In genomic region chr15:77012868-77013267, GRCh38 we compare ENCODE assay signal across 16 cellular contexts. TPM values are rescaled to one million over a fixed set of nuclear protein-coding genes. Genes with fewer than 3 reads are reported as not detected.
DNase-seq lines count a peak whose midpoint lies in the region; ATAC-seq and TF ChIP-seq lines count a peak whose summit lies in the region.
"Had no signal": no experiment of that assay in that cellular context is flagged by ENCODE, and none has a peak within 500 bp of the region (broad histone marks: within the 10 kb centered on the region; RNA-seq: fewer than 3 reads in every experiment).

No MANE protein-coding gene starts in this region.

- H3K9me3 Mint-ChIP-seq in CD8-positive, alpha-beta T cell, result no peaks in the 10 kb centered on the region
- no peaks in the 10 kb centered on the region for H3K9me3 Mint-ChIP-seq in activated T-cell treated with anti-CD3 and anti-CD28 coated beads, Interleukin-2, amount 50 U/mL, for 72 hours
- no peaks in the 10 kb centered on the region for H3K9me3 Mint-ChIP-seq in naive thymus-derived CD8-positive, alpha-beta T cell
- H3K9me3 Mint-ChIP-seq: brain had no signal

- POLR2A ChIA-PET in CD8-positive, alpha-beta T cell (lab: Charles Lee), result interaction anchor here (0.7 to 2.6 kb wide), 9 partner anchors 8 to 107 kb away, joined by 3 to 33 read pairs (median 4); partner anchors contain the start of genes PSTPIP1, RCN2 and SCAPER
- POLR2A ChIA-PET in naive thymus-derived CD8-positive, alpha-beta T cell (lab: Charles Lee), result interaction anchor here (0.6 to 2.2 kb wide), 9 partner anchors 9 to 1554 kb away, joined by 3 to 52 read pairs (median 4); partner anchors contain the start of genes PSTPIP1 and SCAPER
- POLR2A ChIA-PET in A673 (lab: Charles Lee; ENCODE audit: low non-redundant PET), result no interaction called here

- DNase-seq in CD8-positive, alpha-beta T cell, result peak in 6 of 7 experiments; percentile 26 to 79 (median 66)
- DNase-seq in Jurkat, Clone E6-1 (ENCODE audit: low read depth, low spot score), result peak; percentile 40
- peak; percentile 46 to 54 for DNase-seq in activated T-cell treated with anti-CD3 and anti-CD28 coated beads, Interleukin-2, amount 50 U/mL, for 72 hours
- DNase-seq in naive thymus-derived CD8-positive, alpha-beta T cell, result peak in 8 of 10 donors; percentile 21 to 77 (median 54)
- no peak for DNase-seq in A673 (ENCODE audit: low spot score)
- no peak for DNase-seq in dermis blood vessel endothelial cell
- no peak for DNase-seq in left ventricle myocardium superior
- DNase-seq: left ventricle myocardium inferior, NCI-H774, SHP77 treated with DMSO at 0.1 percent for 48 hours, stomach had no signal

- H3K4me3 ChIP-seq in CD8-positive, alpha-beta T cell (ENCODE audit: low read depth, low read length), result peak overlapping the region; percentile 16
- H3K4me3 ChIP-seq in Jurkat, Clone E6-1 (ENCODE audit: low read length), result no peak overlapping the region
- no peak overlapping the region for H3K4me3 ChIP-seq in A673 (ENCODE audit: low read depth, low read length, poor library complexity, severe bottlenecking)
- H3K4me3 ChIP-seq: left ventricle myocardium inferior, stomach had no signal

- CTCF ChIA-PET in CD8-positive, alpha-beta T cell (lab: Charles Lee), result interaction anchor here (1.1 to 2.0 kb wide), 9 partner anchors 10 to 39 kb away, joined by 3 to 19 read pairs (median 4); partner anchors contain the start of gene PSTPIP1
- CTCF ChIA-PET in A673 (lab: Charles Lee), result no interaction called here

- H3K36me3 Mint-ChIP-seq in CD8-positive, alpha-beta T cell, result peaks cover 44% of the 10 kb centered on the region
- peaks cover 5 to 7% of the 10 kb centered on the region in 2 donors for H3K36me3 Mint-ChIP-seq in activated T-cell treated with anti-CD3 and anti-CD28 coated beads, Interleukin-2, amount 50 U/mL, for 72 hours (ENCODE audit: insufficient read depth in 2 of 2)
- no peaks in the 10 kb centered on the region for H3K36me3 Mint-ChIP-seq in naive thymus-derived CD8-positive, alpha-beta T cell
- H3K36me3 Mint-ChIP-seq: brain had no signal

- intact Hi-C loops in CD8-positive, alpha-beta T cell (cut with DNase I, micrococcal nuclease), result loop anchor here (1.0 kb wide), 6 partner anchors 9 to 81 kb away; partner anchors contain the start of genes PSTPIP1 (in 2 of the 2) and TSPAN3 (in 1 of the 2)
- intact Hi-C loops in A673 (cut with micrococcal nuclease; ENCODE audit: unreplicated experiment), result no loop called here
- intact Hi-C loops in left ventricle myocardium superior (cut with micrococcal nuclease), result no loop called here

- no peak for TF ChIP-seq CTCF in CD8-positive, alpha-beta T cell (IDR thresholded peaks at IDR 0.05)
- no peak for TF ChIP-seq CTCF in A673 (conservative IDR thresholded peaks at IDR 0.05; ENCODE audit: low read depth, low read length)

- peak; percentile 66 for ATAC-seq in CD8-positive, alpha-beta T cell
- peak; percentile 44 to 50 for ATAC-seq in activated T-cell treated with anti-CD3 and anti-CD28 coated beads, Interleukin-2, amount 50 U/mL, for 72 hours (replicated peaks in 1 of 2)
- peak; percentile 64 to 82 for ATAC-seq in naive thymus-derived CD8-positive, alpha-beta T cell
- ATAC-seq in HG02571 (IDR thresholded peaks at IDR 0.05; ENCODE audit: unreplicated experiment) (no peak), left ventricle myocardium superior (no peak)

- no peaks in the 10 kb centered on the region for H3K9me3 ChIP-seq in CD8-positive, alpha-beta T cell (ENCODE audit: low read length)
- no peaks in the 10 kb centered on the region for H3K9me3 ChIP-seq in A673 (ENCODE audit: low read depth, low read length, poor library complexity, severe bottlenecking)
- H3K9me3 ChIP-seq: left ventricle myocardium inferior, stomach had no signal

- peaks cover 94% of the 10 kb centered on the region for H3K4me1 ChIP-seq in CD8-positive, alpha-beta T cell (ENCODE audit: insufficient read depth, low read length)
- no peaks in the 10 kb centered on the region for H3K4me1 ChIP-seq in A673 (ENCODE audit: insufficient read depth, low read length, poor library complexity, severe bottlenecking)

- H3K4me1 Mint-ChIP-seq in CD8-positive, alpha-beta T cell (ENCODE audit: low read depth), result peaks cover 89% of the 10 kb centered on the region
- H3K4me1 Mint-ChIP-seq in activated T-cell treated with anti-CD3 and anti-CD28 coated beads, Interleukin-2, amount 50 U/mL, for 72 hours (ENCODE audit: low read depth), result peaks cover 85% of the 10 kb centered on the region
- peaks cover 40 to 96% (median 86%) of the 10 kb centered on the region in 4 donors for H3K4me1 Mint-ChIP-seq in naive thymus-derived CD8-positive, alpha-beta T cell
- H3K4me1 Mint-ChIP-seq: brain had no signal

- H3K27me3 ChIP-seq in CD8-positive, alpha-beta T cell (ENCODE audit: insufficient read depth, low read length), result no peaks in the 10 kb centered on the region
- no peaks in the 10 kb centered on the region for H3K27me3 ChIP-seq in A673 (replicated peaks; ENCODE audit: insufficient read depth, low read depth, low read length, poor library complexity)
- H3K27me3 ChIP-seq: stomach had no signal

- no peaks in the 10 kb centered on the region for H3K36me3 ChIP-seq in CD8-positive, alpha-beta T cell (ENCODE audit: insufficient read depth, low read length)
- H3K36me3 ChIP-seq in A673 (ENCODE audit: insufficient read depth, low read length, poor library complexity, severe bottlenecking), result no peaks in the 10 kb centered on the region
- H3K36me3 ChIP-seq: left ventricle myocardium inferior, stomach had no signal

- H3K27ac ChIP-seq in CD8-positive, alpha-beta T cell (ENCODE audit: low read depth, low read length), result peak overlapping the region; percentile 35
- H3K27ac ChIP-seq in A673 (ENCODE audit: low read depth, low read length, poor library complexity, severe bottlenecking), result no peak overlapping the region
- H3K27ac ChIP-seq: C4-2B, left ventricle myocardium inferior had no signal

- BruUV-seq in A673 (replicated peaks; lab: Mats Ljungman, UMichigan), result no TSS peak

- H3K4me3 Mint-ChIP-seq in CD8-positive, alpha-beta T cell, result peak overlapping the region; percentile 82
- H3K4me3 Mint-ChIP-seq in activated T-cell treated with anti-CD3 and anti-CD28 coated beads, Interleukin-2, amount 50 U/mL, for 72 hours, result peak overlapping the region; percentile 79 to 85
- H3K4me3 Mint-ChIP-seq in naive thymus-derived CD8-positive, alpha-beta T cell, result peak overlapping the region; percentile 71 to 90 (median 86)
- H3K4me3 Mint-ChIP-seq: brain had no signal

- H3K27ac Mint-ChIP-seq in CD8-positive, alpha-beta T cell, result peak overlapping the region; percentile 97
- H3K27ac Mint-ChIP-seq in activated T-cell treated with anti-CD3 and anti-CD28 coated beads, Interleukin-2, amount 50 U/mL, for 72 hours, result peak overlapping the region; percentile 95
- peak overlapping the region; percentile 85 to 98 (median 95) for H3K27ac Mint-ChIP-seq in naive thymus-derived CD8-positive, alpha-beta T cell
- H3K27ac Mint-ChIP-seq: brain had no signal

- no peaks in the 10 kb centered on the region for H3K27me3 Mint-ChIP-seq in CD8-positive, alpha-beta T cell (ENCODE audit: low read depth)
- H3K27me3 Mint-ChIP-seq in activated T-cell treated with anti-CD3 and anti-CD28 coated beads, Interleukin-2, amount 50 U/mL, for 72 hours (ENCODE audit: low read depth), result no peaks in the 10 kb centered on the region
- no peaks in the 10 kb centered on the region for H3K27me3 Mint-ChIP-seq in naive thymus-derived CD8-positive, alpha-beta T cell

RNA-seq across cellular contexts. Expression of gene PSTPIP1, which starts 17.9 kb away (rescaled TPM):
- total RNA-seq in CD8-positive, alpha-beta T cell, result 10 to 100 TPM; 86.7 to 88.0 TPM
- polyA plus RNA-seq in Jurkat, Clone E6-1 (2012; ENCODE audit: insufficient read depth, insufficient read length), result 10.3 TPM
- total RNA-seq in activated T-cell treated with anti-CD3 and anti-CD28 coated beads, Interleukin-2, amount 50 U/mL, for 72 hours, result 100 to 1,000 TPM; 141 to 152 TPM
- total RNA-seq in naive thymus-derived CD8-positive, alpha-beta T cell, result 100 to 1,000 TPM; 118 to 124 TPM
- polyA plus RNA-seq in naive thymus-derived CD8-positive, alpha-beta T cell, result 10 to 100 TPM; 34.0 to 50.6 (median 41.8) TPM
- not detected in 2 replicates for total RNA-seq in A673 (2021)
- 0.23 and 0.51 TPM in 2 replicates for total RNA-seq in dermis blood vessel endothelial cell
- 2.4 TPM for total RNA-seq in left ventricle myocardium superior
- total RNA-seq: HT1080, osteocyte had no signal

RNA-seq across cellular contexts. Expression of gene TSPAN3, which starts 58.0 kb away (rescaled TPM):
- 10 to 100 TPM; 21.4 to 22.7 TPM for total RNA-seq in CD8-positive, alpha-beta T cell
- polyA plus RNA-seq in Jurkat, Clone E6-1 (2012; ENCODE audit: insufficient read depth, insufficient read length), result 91.0 TPM
- total RNA-seq in activated T-cell treated with anti-CD3 and anti-CD28 coated beads, Interleukin-2, amount 50 U/mL, for 72 hours, result 10 to 100 TPM; 30.4 to 36.4 TPM
- total RNA-seq in naive thymus-derived CD8-positive, alpha-beta T cell, result 10 to 100 TPM; 36.6 to 36.8 TPM
- 100 to 1,000 TPM in 2 of 3 donors, 10 to 100 TPM in 1; 87.9 to 120 (median 115) TPM for polyA plus RNA-seq in naive thymus-derived CD8-positive, alpha-beta T cell
- total RNA-seq in A673 (2021), result 219 and 224 TPM in 2 replicates
- total RNA-seq in dermis blood vessel endothelial cell, result 242 and 265 TPM in 2 replicates
- 97.1 TPM for total RNA-seq in left ventricle myocardium superior

Comparison
In these comparisons a context has a peak if more than half of its experiments do, and no peak if none do; other contexts are left out.
1. ATAC-seq: peak in CD8-positive, alpha-beta T cell (single experiment), activated T-cell treated with anti-CD3 and anti-CD28 coated beads, Interleukin-2, amount 50 U/mL, for 72 hours (2 of 2) and naive thymus-derived CD8-positive, alpha-beta T cell (2 of 2); none in HG02571 (single experiment) and left ventricle myocardium superior (single experiment).
2. DNase-seq: peak in CD8-positive, alpha-beta T cell (6 of 7), Jurkat, Clone E6-1 (single experiment), activated T-cell treated with anti-CD3 and anti-CD28 coated beads, Interleukin-2, amount 50 U/mL, for 72 hours (2 of 2) and naive thymus-derived CD8-positive, alpha-beta T cell (8 of 10); none in A673 (single experiment), dermis blood vessel endothelial cell (single experiment) and left ventricle myocardium superior (single experiment).
3. RNA of gene PSTPIP1, which starts 17.9 kb away (total RNA-seq): 141 to 152 TPM in activated T-cell treated with anti-CD3 and anti-CD28 coated beads, Interleukin-2, amount 50 U/mL, for 72 hours, 118 to 124 TPM in naive thymus-derived CD8-positive, alpha-beta T cell and 86.7 to 88.0 TPM in CD8-positive, alpha-beta T cell; 2.4 TPM in left ventricle myocardium superior (single experiment), 0.23 to 0.51 TPM in dermis blood vessel endothelial cell and not detected in A673; every median in the first group is over 10 times any median in the second.
4. intact Hi-C loops: an anchor here in CD8-positive, alpha-beta T cell (1.0 kb wide); none called in A673 and left ventricle myocardium superior.
5. Peak in every context shown above with its lines, with median percentiles within 50 percentile points of each other: H3K27ac Mint-ChIP-seq and H3K4me3 Mint-ChIP-seq.